In the genomic region with DNA sequence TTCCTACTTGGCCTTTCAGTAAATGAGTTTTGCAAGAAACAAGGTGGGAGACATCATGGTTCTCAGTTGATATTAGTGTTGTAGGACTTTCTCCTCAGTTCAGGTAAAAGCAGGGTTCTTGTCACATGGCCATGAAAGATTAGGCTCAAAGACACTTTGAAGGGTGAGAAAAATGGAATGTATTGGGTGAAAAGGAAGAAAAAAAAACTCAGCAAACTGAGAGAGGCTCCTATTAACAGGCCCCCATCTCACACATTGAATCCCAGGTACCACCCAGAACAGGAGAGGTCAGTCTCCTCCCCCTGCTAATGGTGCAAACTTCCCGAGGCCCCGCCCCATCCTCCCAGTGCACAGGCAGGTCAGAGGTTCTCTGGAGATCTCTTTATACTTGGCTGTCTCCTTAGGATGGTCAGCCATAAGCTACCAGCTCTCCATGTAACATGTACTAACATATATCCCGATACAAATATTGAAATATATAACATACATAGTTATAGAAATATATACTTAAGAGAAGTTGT, we compare ENCODE assay signal across 16 cellular contexts.
DNase-seq lines count a peak whose midpoint lies in the region; ATAC-seq and TF ChIP-seq lines count a peak whose summit lies in the region.
"Had no signal": no experiment of that assay in that cellular context is flagged by ENCODE, and none has a peak within 500 bp of the region (broad histone marks: within the 10 kb centered on the region; RNA-seq: fewer than 3 reads in every experiment).

No MANE protein-coding gene starts in this region.

- peaks cover 67% of the 10 kb centered on the region for H3K79me2 ChIP-seq in PC-3 (ENCODE audit: low read length)

- BruUV-seq in PC-3 (replicated peaks; lab: Mats Ljungman, UMichigan): no TSS peak

- H4K20me1 ChIP-seq in PC-3 (ENCODE audit: low read length): no peaks in the 10 kb centered on the region

- CTCF ChIA-PET in activated CD8-positive, alpha-beta memory T cell treated with anti-CD3 and anti-CD28 coated beads, Interleukin-2, amount 10 ng/mL, durations not matched to agents 7 days and 5 days (lab: Charles Lee): interaction anchor here (0.8 to 1.7 kb wide), 6 partner anchors 8 to 125 kb away, joined by 3 to 7 read pairs (median 4); no protein-coding TSS in a partner anchor
- CTCF ChIA-PET in PC-3 (lab: Charles Lee): no interaction called here

- intact Hi-C loops in PC-3 (cut with micrococcal nuclease): no loop called here
- intact Hi-C loops in left ventricle myocardium superior (cut with micrococcal nuclease): no loop called here

- peak overlapping the region; percentile 64 for H3K27ac Mint-ChIP-seq in activated CD8-positive, alpha-beta memory T cell treated with anti-CD3 and anti-CD28 coated beads, Interleukin-2, amount 10 ng/mL, durations not matched to agents 7 days and 5 days
- H3K27ac Mint-ChIP-seq: naive B cell had no signal

- peaks cover 67% of the 10 kb centered on the region for H3K4me1 Mint-ChIP-seq in activated CD8-positive, alpha-beta memory T cell treated with anti-CD3 and anti-CD28 coated beads, Interleukin-2, amount 10 ng/mL, durations not matched to agents 7 days and 5 days
- H3K4me1 Mint-ChIP-seq: naive B cell had no signal

- H3K36me3 Mint-ChIP-seq in activated CD8-positive, alpha-beta memory T cell treated with anti-CD3 and anti-CD28 coated beads, Interleukin-2, amount 10 ng/mL, durations not matched to agents 7 days and 5 days: peaks cover 44% of the 10 kb centered on the region
- H3K36me3 Mint-ChIP-seq: naive B cell had no signal

- H3K27me3 Mint-ChIP-seq in activated CD8-positive, alpha-beta memory T cell treated with anti-CD3 and anti-CD28 coated beads, Interleukin-2, amount 10 ng/mL, durations not matched to agents 7 days and 5 days: no peaks in the 10 kb centered on the region
- H3K27me3 Mint-ChIP-seq: CD8-positive, alpha-beta memory T cell had no signal

- H3K9ac ChIP-seq in PC-3 (ENCODE audit: low read length): no peak overlapping the region

- H3K27ac ChIP-seq in PC-3 (ENCODE audit: low read length): peak overlapping the region; percentile 34
- H3K27ac ChIP-seq: lower lobe of right lung had no signal

- no peaks in the 10 kb centered on the region for H3K27me3 ChIP-seq in PC-3 (ENCODE audit: low read length)

- POLR2A ChIA-PET in PC-3 (lab: Charles Lee; ENCODE audit: unreplicated experiment): no interaction called here

- H2AFZ ChIP-seq in PC-3 (ENCODE audit: low read length): no peak overlapping the region

- no peaks in the 10 kb centered on the region for H3K9me3 ChIP-seq in PC-3 (ENCODE audit: low read length)
- H3K9me3 ChIP-seq: lower lobe of right lung had no signal

- no peak overlapping the region for H3K4me2 ChIP-seq in PC-3 (ENCODE audit: low read length)

- no peak for DNase-seq in activated CD8-positive, alpha-beta memory T cell treated with anti-CD3 and anti-CD28 coated beads, Interleukin-2, amount 10 ng/mL, durations not matched to agents 7 days and 5 days
- no peak for DNase-seq in activated CD8-positive, alpha-beta memory T cell treated with anti-CD3 and anti-CD28 coated beads, Interleukin-2, amount 50 U/mL, for 48 hours
- DNase-seq in PC-3: no peak
- peak; percentile 14 for DNase-seq in cerebellar cortex (ENCODE audit: low spot score)
- peak; percentile 25 for DNase-seq in stimulated activated CD8-positive, alpha-beta memory T cell treated with anti-CD3 and anti-CD28 coated beads, Interleukin-4, amount 100 ng/mL, for 48 hours
- DNase-seq in stimulated activated naive CD4-positive, alpha-beta T cell treated with Interleukin-2 at 50 U/mL for 16 hours (lab: John Stamatoyannopoulos, UW): no peak
- DNase-seq in UCSD-AML1 (lab: John Stamatoyannopoulos, UW; ENCODE audit: unreplicated experiment): no peak
- DNase-seq in left ventricle myocardium superior: no peak
- DNase-seq: activated T-cell treated with anti-CD3 and anti-CD28 coated beads, Interleukin-2, amount 50 U/mL, for 4 hours; CD8-positive, alpha-beta memory T cell; foreskin melanocyte; lower lobe of right lung; naive B cell; NCI-H1105; NCI-H774; small intestine had no signal

- no peak overlapping the region for H3K4me3 Mint-ChIP-seq in activated CD8-positive, alpha-beta memory T cell treated with anti-CD3 and anti-CD28 coated beads, Interleukin-2, amount 10 ng/mL, durations not matched to agents 7 days and 5 days
- H3K4me3 Mint-ChIP-seq: activated T-cell treated with anti-CD3 and anti-CD28 coated beads, Interleukin-2, amount 50 U/mL, for 4 hours; CD8-positive, alpha-beta memory T cell; naive B cell had no signal

- H3K9me2 ChIP-seq in PC-3 (replicated peaks; ENCODE audit: low read length): no peaks in the 10 kb centered on the region

- no peaks in the 10 kb centered on the region for H3K9me3 Mint-ChIP-seq in activated CD8-positive, alpha-beta memory T cell treated with anti-CD3 and anti-CD28 coated beads, Interleukin-2, amount 10 ng/mL, durations not matched to agents 7 days and 5 days (ENCODE audit: low read depth)
- H3K9me3 Mint-ChIP-seq: CD8-positive, alpha-beta memory T cell had no signal

- peaks cover 10% of the 10 kb centered on the region for H3F3A ChIP-seq in PC-3 (ENCODE audit: low read length, unreplicated experiment)

- H3K4me3 ChIP-seq in PC-3 (ENCODE audit: low read length): no peak overlapping the region
- H3K4me3 ChIP-seq: lower lobe of right lung had no signal

- peaks cover 67% of the 10 kb centered on the region for H3K4me1 ChIP-seq in PC-3 (ENCODE audit: insufficient read depth, low read length)

- no peak for TF ChIP-seq CTCF in PC-3 (conservative IDR thresholded peaks at IDR 0.05; ENCODE audit: low read depth, low read length)

- ATAC-seq in activated CD8-positive, alpha-beta memory T cell treated with anti-CD3 and anti-CD28 coated beads, Interleukin-2, amount 10 ng/mL, durations not matched to agents 7 days and 5 days: no peak
- ATAC-seq in PC-3: no peak
- ATAC-seq in left ventricle myocardium superior: no peak
- ATAC-seq: activated T-cell treated with anti-CD3 and anti-CD28 coated beads, Interleukin-2, amount 50 U/mL, for 4 hours; lower lobe of right lung had no signal

- peaks cover 12% of the 10 kb centered on the region for H3K36me3 ChIP-seq in PC-3 (ENCODE audit: low read depth, low read length)
- H3K36me3 ChIP-seq: lower lobe of right lung had no signal

Comparison
In these comparisons a context has a peak if more than half of its experiments do, and no peak if none do; other contexts are left out.
1. DNase-seq: peak in cerebellar cortex (single experiment) and stimulated activated CD8-positive, alpha-beta memory T cell treated with anti-CD3 and anti-CD28 coated beads, Interleukin-4, amount 100 ng/mL, for 48 hours (single experiment); none in activated CD8-positive, alpha-beta memory T cell treated with anti-CD3 and anti-CD28 coated beads, Interleukin-2, amount 10 ng/mL, durations not matched to agents 7 days and 5 days (single experiment), activated CD8-positive, alpha-beta memory T cell treated with anti-CD3 and anti-CD28 coated beads, Interleukin-2, amount 50 U/mL, for 48 hours (single experiment), PC-3 (single experiment), stimulated activated naive CD4-positive, alpha-beta T cell treated with Interleukin-2 at 50 U/mL for 16 hours (single experiment), UCSD-AML1 (single experiment) and left ventricle myocardium superior (single experiment).